1 cellular context compared by ENCODE assay signal in genomic region chr19:46109876-46110275, GRCh38.
TF ChIP-seq lines count a peak whose summit lies in the region.

No MANE protein-coding gene starts in this region.

TF ChIP-seq in K562, 482 proteins besides CTCF, POLR2A, EP300 and RAD21:
- TF ChIP-seq ZBED1 (IDR thresholded peaks at IDR 0.05), result no peak
- peak; percentile 13 for TF ChIP-seq MEIS2 (IDR thresholded peaks at IDR 0.05; ENCODE audit: partially characterized antibody)
- no peak for TF ChIP-seq HLTF (IDR thresholded peaks at IDR 0.05)
TF ChIP-seq in K562: peak in this region for 1.
